In genomic region chr14:34211732-34212131, GRCh38 we compare ENCODE assay signal across 10 cellular contexts.
DNase-seq lines count a peak whose midpoint lies in the region; ATAC-seq and TF ChIP-seq lines count a peak whose summit lies in the region.
"Had no signal": no experiment of that assay in that cellular context is flagged by ENCODE, and none has a peak within 500 bp of the region (broad histone marks: within the 10 kb centered on the region; RNA-seq: fewer than 3 reads in every experiment).

No MANE protein-coding gene starts in this region.

- peaks cover 15% of the 10 kb centered on the region for H3K27me3 Mint-ChIP-seq in activated CD8-positive, alpha-beta T cell treated with anti-CD3 and anti-CD28 coated beads for 36 hours
- H3K27me3 Mint-ChIP-seq in activated CD8-positive, alpha-beta T cell treated with anti-CD3 and anti-CD28 coated beads, Interleukin-2, amount 10 ng/mL, durations not matched to agents 7 days and 5 days (ENCODE audit: low read depth) = peaks cover 26% of the 10 kb centered on the region
- peaks cover 35% of the 10 kb centered on the region for H3K27me3 Mint-ChIP-seq in stimulated activated naive CD8-positive, alpha-beta T cell treated with anti-CD3 and anti-CD28 coated beads, Interleukin-15, amount 100 ng/mL, for 72 hours

- TF ChIP-seq CTCF in activated CD8-positive, alpha-beta T cell treated with anti-CD3 and anti-CD28 coated beads for 36 hours (IDR thresholded peaks at IDR 0.05) = no peak
- no peak for TF ChIP-seq CTCF in PC-3 (conservative IDR thresholded peaks at IDR 0.05; ENCODE audit: low read depth, low read length)

- no TSS peak for BruUV-seq in PC-3 (replicated peaks; lab: Mats Ljungman, UMichigan)

- H3K36me3 Mint-ChIP-seq in activated CD8-positive, alpha-beta T cell treated with anti-CD3 and anti-CD28 coated beads for 36 hours (ENCODE audit: low read depth) = no peaks in the 10 kb centered on the region
- H3K36me3 Mint-ChIP-seq in activated CD8-positive, alpha-beta T cell treated with anti-CD3 and anti-CD28 coated beads, Interleukin-2, amount 10 ng/mL, durations not matched to agents 7 days and 5 days (ENCODE audit: low read depth) = no peaks in the 10 kb centered on the region

- no peak for DNase-seq in activated CD8-positive, alpha-beta T cell treated with anti-CD3 and anti-CD28 coated beads for 36 hours
- no peak for DNase-seq in activated CD8-positive, alpha-beta T cell treated with anti-CD3 and anti-CD28 coated beads, Interleukin-2, amount 10 ng/mL, durations not matched to agents 7 days and 5 days
- peak; percentile 51 for DNase-seq in PC-3
- no peak for DNase-seq in stimulated activated naive CD8-positive, alpha-beta T cell treated with anti-CD3 and anti-CD28 coated beads, Interleukin-15, amount 100 ng/mL, for 72 hours
- no peak for DNase-seq in iPS-NIHi7 (ENCODE audit: extremely low spot score)
- DNase-seq in HUDEP-2 (lab: John Stamatoyannopoulos, UW; ENCODE audit: unreplicated experiment in 76 of 76) = no peak
- no peak for DNase-seq in GM03348 (ENCODE audit: low spot score)
- DNase-seq: NCI-H146, SJCRH30 had no signal

- H3K9ac ChIP-seq in PC-3 (ENCODE audit: low read length) = no peak overlapping the region

- H3K27ac Mint-ChIP-seq in activated CD8-positive, alpha-beta T cell treated with anti-CD3 and anti-CD28 coated beads for 36 hours = no peak overlapping the region
- H3K27ac Mint-ChIP-seq in activated CD8-positive, alpha-beta T cell treated with anti-CD3 and anti-CD28 coated beads, Interleukin-2, amount 10 ng/mL, durations not matched to agents 7 days and 5 days = no peak overlapping the region
- H3K27ac Mint-ChIP-seq in stimulated activated naive CD8-positive, alpha-beta T cell treated with anti-CD3 and anti-CD28 coated beads, Interleukin-15, amount 100 ng/mL, for 72 hours = no peak overlapping the region

- no peak overlapping the region for H3K27ac ChIP-seq in PC-3 (ENCODE audit: low read length)
- H3K27ac ChIP-seq: SJCRH30 had no signal

- H3K4me1 ChIP-seq in PC-3 (ENCODE audit: insufficient read depth, low read length) = peaks cover 21% of the 10 kb centered on the region
- H3K4me1 ChIP-seq: SJCRH30 had no signal

- peak overlapping the region; percentile 4; the same call in 1 of the 2 replicates for H3K4me2 ChIP-seq in PC-3 (ENCODE audit: low read length)

- H3K9me3 ChIP-seq in PC-3 (ENCODE audit: low read length) = no peaks in the 10 kb centered on the region
- H3K9me3 ChIP-seq: SJCRH30 had no signal

- no peaks in the 10 kb centered on the region for H3K36me3 ChIP-seq in PC-3 (ENCODE audit: low read depth, low read length)
- H3K36me3 ChIP-seq: SJCRH30 had no signal

- H4K20me1 ChIP-seq in PC-3 (ENCODE audit: low read length) = no peaks in the 10 kb centered on the region

- peaks cover 11% of the 10 kb centered on the region for H3K4me1 Mint-ChIP-seq in activated CD8-positive, alpha-beta T cell treated with anti-CD3 and anti-CD28 coated beads for 36 hours (ENCODE audit: low read depth)
- peaks cover 3% of the 10 kb centered on the region for H3K4me1 Mint-ChIP-seq in activated CD8-positive, alpha-beta T cell treated with anti-CD3 and anti-CD28 coated beads, Interleukin-2, amount 10 ng/mL, durations not matched to agents 7 days and 5 days (ENCODE audit: low read depth)
- peaks cover 21% of the 10 kb centered on the region for H3K4me1 Mint-ChIP-seq in stimulated activated naive CD8-positive, alpha-beta T cell treated with anti-CD3 and anti-CD28 coated beads, Interleukin-15, amount 100 ng/mL, for 72 hours

- H3K4me3 ChIP-seq in PC-3 (ENCODE audit: low read length) = no peak overlapping the region
- H3K4me3 ChIP-seq: SJCRH30 had no signal

- no peak overlapping the region for H2AFZ ChIP-seq in PC-3 (ENCODE audit: low read length)

- CTCF ChIA-PET in activated CD8-positive, alpha-beta T cell treated with anti-CD3 and anti-CD28 coated beads for 36 hours (lab: Charles Lee) = no interaction called here
- CTCF ChIA-PET in activated CD8-positive, alpha-beta T cell treated with anti-CD3 and anti-CD28 coated beads, Interleukin-2, amount 10 ng/mL, durations not matched to agents 7 days and 5 days (lab: Charles Lee) = no interaction called here
- CTCF ChIA-PET in PC-3 (lab: Charles Lee) = no interaction called here

- no peak overlapping the region for H3K4me3 Mint-ChIP-seq in activated CD8-positive, alpha-beta T cell treated with anti-CD3 and anti-CD28 coated beads for 36 hours
- no peak overlapping the region for H3K4me3 Mint-ChIP-seq in activated CD8-positive, alpha-beta T cell treated with anti-CD3 and anti-CD28 coated beads, Interleukin-2, amount 10 ng/mL, durations not matched to agents 7 days and 5 days
- H3K4me3 Mint-ChIP-seq in stimulated activated naive CD8-positive, alpha-beta T cell treated with anti-CD3 and anti-CD28 coated beads, Interleukin-15, amount 100 ng/mL, for 72 hours = peak overlapping the region; percentile 5 to 21

- ATAC-seq in activated CD8-positive, alpha-beta T cell treated with anti-CD3 and anti-CD28 coated beads for 36 hours = peak; percentile 69
- ATAC-seq in activated CD8-positive, alpha-beta T cell treated with anti-CD3 and anti-CD28 coated beads, Interleukin-2, amount 10 ng/mL, durations not matched to agents 7 days and 5 days = no peak
- peak; percentile 70 for ATAC-seq in HG02870 (IDR thresholded peaks at IDR 0.05; ENCODE audit: unreplicated experiment)
- peak; percentile 66 for ATAC-seq in PC-3
- ATAC-seq in stimulated activated naive CD8-positive, alpha-beta T cell treated with anti-CD3 and anti-CD28 coated beads, Interleukin-15, amount 100 ng/mL, for 72 hours = peak; percentile 82

- H3F3A ChIP-seq in PC-3 (ENCODE audit: low read length, unreplicated experiment) = no peaks in the 10 kb centered on the region

- H3K9me2 ChIP-seq in PC-3 (replicated peaks; ENCODE audit: low read length) = no peaks in the 10 kb centered on the region

- no peaks in the 10 kb centered on the region for H3K9me3 Mint-ChIP-seq in activated CD8-positive, alpha-beta T cell treated with anti-CD3 and anti-CD28 coated beads for 36 hours
- H3K9me3 Mint-ChIP-seq in activated CD8-positive, alpha-beta T cell treated with anti-CD3 and anti-CD28 coated beads, Interleukin-2, amount 10 ng/mL, durations not matched to agents 7 days and 5 days (ENCODE audit: insufficient read depth) = no peaks in the 10 kb centered on the region
- H3K9me3 Mint-ChIP-seq in stimulated activated naive CD8-positive, alpha-beta T cell treated with anti-CD3 and anti-CD28 coated beads, Interleukin-15, amount 100 ng/mL, for 72 hours = peaks cover 0 to 6% of the 10 kb centered on the region in 2 donors

- no peaks in the 10 kb centered on the region for H3K27me3 ChIP-seq in PC-3 (ENCODE audit: low read length)
- H3K27me3 ChIP-seq: SJCRH30 had no signal

- intact Hi-C loops in activated CD8-positive, alpha-beta T cell treated with anti-CD3 and anti-CD28 coated beads for 36 hours (cut with micrococcal nuclease) = no loop called here
- intact Hi-C loops in PC-3 (cut with micrococcal nuclease) = no loop called here

- no peaks in the 10 kb centered on the region for H3K79me2 ChIP-seq in PC-3 (ENCODE audit: low read length)

- POLR2A ChIA-PET in activated CD8-positive, alpha-beta T cell treated with anti-CD3 and anti-CD28 coated beads for 36 hours (lab: Charles Lee) = no interaction called here
- POLR2A ChIA-PET in activated CD8-positive, alpha-beta T cell treated with anti-CD3 and anti-CD28 coated beads, Interleukin-2, amount 10 ng/mL, durations not matched to agents 7 days and 5 days (lab: Charles Lee) = no interaction called here
- POLR2A ChIA-PET in PC-3 (lab: Charles Lee; ENCODE audit: unreplicated experiment) = no interaction called here

Comparison
In these comparisons a context has a peak if more than half of its experiments do, and no peak if none do; other contexts are left out.
1. H3K4me3 Mint-ChIP-seq: peak in stimulated activated naive CD8-positive, alpha-beta T cell treated with anti-CD3 and anti-CD28 coated beads, Interleukin-15, amount 100 ng/mL, for 72 hours (2 of 2); none in activated CD8-positive, alpha-beta T cell treated with anti-CD3 and anti-CD28 coated beads for 36 hours (single experiment) and activated CD8-positive, alpha-beta T cell treated with anti-CD3 and anti-CD28 coated beads, Interleukin-2, amount 10 ng/mL, durations not matched to agents 7 days and 5 days (single experiment).